ENCODE assay signal across 13 cellular contexts in the genomic region with DNA sequence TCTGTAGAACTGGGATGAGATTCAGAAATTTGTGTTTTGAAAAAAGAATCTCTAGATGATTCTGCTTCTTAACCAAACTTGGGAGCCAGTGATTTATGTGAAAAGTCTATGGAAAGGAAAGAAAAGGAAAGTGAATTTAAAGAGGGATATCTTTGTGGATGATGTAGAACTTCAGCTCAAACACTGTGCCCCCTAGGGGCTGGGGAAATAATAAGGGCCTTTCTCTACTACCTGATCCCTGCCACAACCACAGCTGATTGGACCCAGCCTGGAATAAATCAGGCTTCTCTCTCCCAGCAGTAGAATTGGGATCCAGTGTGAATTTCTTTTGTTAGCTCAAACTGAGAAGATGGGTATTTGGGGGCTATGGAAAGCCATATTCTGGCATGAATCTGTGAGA.
A peak's percentile ranks its signal among the peaks of the same experiment; 100 is the strongest.
DNase-seq lines count a peak whose midpoint lies in the region; ATAC-seq, FAIRE-seq and TF ChIP-seq lines count a peak whose summit lies in the region.
"Had no signal": no experiment of that assay in that cellular context is flagged by ENCODE, and none has a peak within 500 bp of the region (broad histone marks: within the 10 kb centered on the region; RNA-seq: fewer than 3 reads in every experiment).

No MANE protein-coding gene starts in this region.

- H3K9me3 ChIP-seq in right atrium auricular region: no peaks in the 10 kb centered on the region

- peaks cover under 1% of the 10 kb centered on the region for H3K4me1 Mint-ChIP-seq in activated T-helper 2 cell treated with anti-CD3 and anti-CD28 coated beads, Interferon-gamma antibody, Interleukin-2, Interleukin-4, amounts not matched to agents 10 μg/mL and 5 μg/mL and 100 μg/mL, durations not matched to agents 14 hours and 24 hours and 36 hours (ENCODE audit: low read depth)

- no peaks in the 10 kb centered on the region for H3K36me3 Mint-ChIP-seq in activated T-helper 2 cell treated with anti-CD3 and anti-CD28 coated beads, Interferon-gamma antibody, Interleukin-2, Interleukin-4, amounts not matched to agents 10 μg/mL and 5 μg/mL and 100 μg/mL, durations not matched to agents 14 hours and 24 hours and 36 hours (ENCODE audit: low read depth)

- no peaks in the 10 kb centered on the region for H3K36me3 ChIP-seq in right atrium auricular region

- no peak for FAIRE-seq in urothelium cell line (lab: Jason Lieb, UNC)

- DNase-seq in right atrium auricular region (ENCODE audit: low spot score): no peak
- DNase-seq in left ventricle myocardium superior: no peak
- DNase-seq in OCI-M1 (lab: John Stamatoyannopoulos, UW): peak; percentile 63
- DNase-seq in fibroblast of mammary gland (ENCODE audit: low read depth): no peak
- peak; percentile 25 for DNase-seq in urothelium cell line (ENCODE audit: low spot score)
- DNase-seq in NCI-H510A treated with DMSO at 0.1 percent for 48 hours (lab: John Stamatoyannopoulos, UW): no peak
- DNase-seq in activated CD8-positive, alpha-beta memory T cell treated with anti-CD3 and anti-CD28 coated beads for 24 hours: no peak
- DNase-seq in activated T-helper 2 cell treated with anti-CD3 and anti-CD28 coated beads, Interferon-gamma antibody, Interleukin-2, Interleukin-4, amounts not matched to agents 10 μg/mL and 5 μg/mL and 100 μg/mL, durations not matched to agents 14 hours and 24 hours and 36 hours (ENCODE audit: low spot score): no peak
- DNase-seq: CD4-positive, alpha-beta T cell; NCI-H2227 treated with DMSO at 0.1 percent for 48 hours; stimulated activated CD4-positive, alpha-beta T cell treated with anti-CD3 and anti-CD28 coated beads, Interleukin-2, amount 100 ng/mL, for 24 hours; substantia nigra; T-helper 2 cell had no signal

- no peak for ATAC-seq in left ventricle myocardium superior

- no peaks in the 10 kb centered on the region for H3K27me3 ChIP-seq in right atrium auricular region

- no peaks in the 10 kb centered on the region for H3K9me3 Mint-ChIP-seq in activated T-helper 2 cell treated with anti-CD3 and anti-CD28 coated beads, Interferon-gamma antibody, Interleukin-2, Interleukin-4, amounts not matched to agents 10 μg/mL and 5 μg/mL and 100 μg/mL, durations not matched to agents 14 hours and 24 hours and 36 hours
- H3K9me3 Mint-ChIP-seq: CD4-positive, alpha-beta T cell had no signal

- H3K27ac ChIP-seq in right atrium auricular region: peak overlapping the region; percentile 58 to 65

- TF ChIP-seq CTCF in right atrium auricular region (IDR thresholded peaks at IDR 0.05) (peak in 1 of 2 donors; percentile 25), fibroblast of mammary gland (conservative IDR thresholded peaks at IDR 0.05; ENCODE audit: control insufficient read depth, insufficient read depth, low read depth, low read length) (peak; percentile 15)

- H3K4me3 Mint-ChIP-seq in activated T-helper 2 cell treated with anti-CD3 and anti-CD28 coated beads, Interferon-gamma antibody, Interleukin-2, Interleukin-4, amounts not matched to agents 10 μg/mL and 5 μg/mL and 100 μg/mL, durations not matched to agents 14 hours and 24 hours and 36 hours (ENCODE audit: low read depth): no peak overlapping the region
- H3K4me3 Mint-ChIP-seq: CD4-positive, alpha-beta T cell had no signal

- H3K4me1 ChIP-seq in right atrium auricular region: peaks cover 0 to 20% of the 10 kb centered on the region in 2 donors

- no peaks in the 10 kb centered on the region for H3K27me3 Mint-ChIP-seq in activated T-helper 2 cell treated with anti-CD3 and anti-CD28 coated beads, Interferon-gamma antibody, Interleukin-2, Interleukin-4, amounts not matched to agents 10 μg/mL and 5 μg/mL and 100 μg/mL, durations not matched to agents 14 hours and 24 hours and 36 hours (ENCODE audit: low read depth)
- H3K27me3 Mint-ChIP-seq: CD4-positive, alpha-beta T cell had no signal

- no peak overlapping the region for H3K27ac Mint-ChIP-seq in activated T-helper 2 cell treated with anti-CD3 and anti-CD28 coated beads, Interferon-gamma antibody, Interleukin-2, Interleukin-4, amounts not matched to agents 10 μg/mL and 5 μg/mL and 100 μg/mL, durations not matched to agents 14 hours and 24 hours and 36 hours
- H3K27ac Mint-ChIP-seq: CD4-positive, alpha-beta T cell had no signal

- no peak overlapping the region for H3K4me3 ChIP-seq in right atrium auricular region
- no peak overlapping the region for H3K4me3 ChIP-seq in fibroblast of mammary gland (ENCODE audit: control insufficient read depth, low read depth, low read length)

- intact Hi-C loops in left ventricle myocardium superior (cut with micrococcal nuclease): loop anchor here (10.0 kb wide), 2 partner anchors 375 to 1475 kb away; no protein-coding TSS in a partner anchor
- intact Hi-C loops in activated T-helper 2 cell treated with anti-CD3 and anti-CD28 coated beads, Interferon-gamma antibody, Interleukin-2, Interleukin-4, amounts not matched to agents 10 μg/mL and 5 μg/mL and 100 μg/mL, durations not matched to agents 14 hours and 24 hours and 36 hours (cut with micrococcal nuclease): loop anchor here (5.0 kb wide), 3 partner anchors 147 to 452 kb away; no protein-coding TSS in a partner anchor

Comparison
In these comparisons a context has a peak if more than half of its experiments do, and no peak if none do; other contexts are left out.
1. DNase-seq: peak in OCI-M1 (single experiment) and urothelium cell line (single experiment); none in right atrium auricular region (single experiment), left ventricle myocardium superior (single experiment), fibroblast of mammary gland (single experiment), NCI-H510A treated with DMSO at 0.1 percent for 48 hours (single experiment), activated CD8-positive, alpha-beta memory T cell treated with anti-CD3 and anti-CD28 coated beads for 24 hours (single experiment) and activated T-helper 2 cell treated with anti-CD3 and anti-CD28 coated beads, Interferon-gamma antibody, Interleukin-2, Interleukin-4, amounts not matched to agents 10 μg/mL and 5 μg/mL and 100 μg/mL, durations not matched to agents 14 hours and 24 hours and 36 hours (single experiment).